In genomic region chr18:74806700-74807416, GRCh38 we compare ENCODE assay signal across 8 cellular contexts.
A peak's percentile ranks its signal among the peaks of the same experiment; 100 is the strongest.
DNase-seq lines count a peak whose midpoint lies in the region; ATAC-seq and TF ChIP-seq lines count a peak whose summit lies in the region.

No MANE protein-coding gene starts in this region.

- H3K36me3 ChIP-seq in PC-3 (ENCODE audit: low read depth, low read length), result no peaks in the 10 kb centered on the region
- no peaks in the 10 kb centered on the region for H3K36me3 ChIP-seq in tibial nerve

- no peaks in the 10 kb centered on the region for H3K9me2 ChIP-seq in PC-3 (replicated peaks; ENCODE audit: low read length)

- CTCF ChIA-PET in PC-3 (lab: Charles Lee), result interaction anchor here (0.6 to 1.1 kb wide), 3 partner anchors 11 to 133 kb away, joined by 3 to 5 read pairs (median 4); no protein-coding TSS in a partner anchor

- DNase-seq in AG20443 (ENCODE audit: low spot score) (peak; percentile 63), PC-3 (peak; percentile 97), iris pigment epithelial cell (ENCODE audit: low read depth) (peak; percentile 88), mucosa of gallbladder (ENCODE audit: low spot score) (no peak), tibial nerve (ENCODE audit: low spot score in 2 of 2) (no peak)
- no peak for DNase-seq in activated CD8-positive, alpha-beta memory T cell treated with anti-CD3 and anti-CD28 coated beads for 24 hours

- peak overlapping the region; percentile 51 for H3K9ac ChIP-seq in PC-3 (ENCODE audit: low read length)

- H3K4me3 ChIP-seq in PC-3 (ENCODE audit: low read length) (peak overlapping the region; percentile 36), tibial nerve (no peak overlapping the region)

- BruUV-seq in PC-3 (replicated peaks; lab: Mats Ljungman, UMichigan), result no TSS peak

- POLR2A ChIA-PET in PC-3 (lab: Charles Lee; ENCODE audit: unreplicated experiment), result interaction anchor here (0.7 kb wide), 1 partner anchor 33 kb away, joined by 4 read pairs; no protein-coding TSS in a partner anchor

- H2AFZ ChIP-seq in PC-3 (ENCODE audit: low read length), result peak overlapping the region; percentile 34

- TF ChIP-seq CTCF in PC-3 (conservative IDR thresholded peaks at IDR 0.05; ENCODE audit: low read depth, low read length), result no peak
- no peak for TF ChIP-seq CTCF in tibial nerve (IDR thresholded peaks at IDR 0.05)

- no peak for TF ChIP-seq POLR2A in tibial nerve (IDR thresholded peaks at IDR 0.05)

- H3K9me3 ChIP-seq in PC-3 (ENCODE audit: low read length) (no peaks in the 10 kb centered on the region), tibial nerve (no peaks in the 10 kb centered on the region)

- H3K27me3 ChIP-seq in PC-3 (ENCODE audit: low read length) (no peaks in the 10 kb centered on the region), tibial nerve (no peaks in the 10 kb centered on the region)

- peak; percentile 99 for ATAC-seq in GM19023 (IDR thresholded peaks at IDR 0.05; ENCODE audit: unreplicated experiment)
- peak; percentile 99 for ATAC-seq in HG03066 (IDR thresholded peaks at IDR 0.05; ENCODE audit: low read depth, unreplicated experiment)
- peak; percentile 99 for ATAC-seq in PC-3

- peaks cover 26% of the 10 kb centered on the region for H3K4me1 ChIP-seq in PC-3 (ENCODE audit: insufficient read depth, low read length)
- H3K4me1 ChIP-seq in tibial nerve, result no peaks in the 10 kb centered on the region

- WGBS in tibial nerve, 2 donors, result 87 to 88% methylated on average over 7 of the region's 7 CpGs

- intact Hi-C loops in PC-3 (cut with micrococcal nuclease), result loop anchor here (1.0 to 5.0 kb wide), 4 partner anchors 61 to 150 kb away; no protein-coding TSS in a partner anchor

- H3K79me2 ChIP-seq in PC-3 (ENCODE audit: low read length), result no peaks in the 10 kb centered on the region

- no peaks in the 10 kb centered on the region for H3F3A ChIP-seq in PC-3 (ENCODE audit: low read length, unreplicated experiment)

- TF ChIP-seq EP300 in tibial nerve (IDR thresholded peaks at IDR 0.05), result no peak

- H3K4me2 ChIP-seq in PC-3 (ENCODE audit: low read length), result peak overlapping the region; percentile 77

- no peaks in the 10 kb centered on the region for H4K20me1 ChIP-seq in PC-3 (ENCODE audit: low read length)

- peak overlapping the region; percentile 92 for H3K27ac ChIP-seq in PC-3 (ENCODE audit: low read length)
- H3K27ac ChIP-seq in tibial nerve, result no peak overlapping the region

Comparison
In these comparisons a context has a peak if more than half of its experiments do, and no peak if none do; other contexts are left out.
1. DNase-seq: peak in AG20443 (single experiment), PC-3 (single experiment) and iris pigment epithelial cell (single experiment); none in mucosa of gallbladder (single experiment), activated CD8-positive, alpha-beta memory T cell treated with anti-CD3 and anti-CD28 coated beads for 24 hours (single experiment) and tibial nerve (0 of 2).
2. Peak in every context shown above with its lines, with median percentiles within 50 percentile points of each other: ATAC-seq.